Comparison of ENCODE assay signal across 32 cellular contexts in genomic region chr7:107672183-107672582, GRCh38. TPM values are rescaled to one million over a fixed set of nuclear protein-coding genes. Genes with fewer than 3 reads are reported as not detected.
"Had no signal": no experiment of that assay in that cellular context is flagged by ENCODE, and none has a peak within 500 bp of the region (broad histone marks: within the 10 kb centered on the region; RNA-seq: fewer than 3 reads in every experiment).

No MANE protein-coding gene starts in this region.

- FAIRE-seq: astrocyte, bronchial epithelial cell had no signal

- H3K27me3 ChIP-seq: adrenal gland, ascending aorta, body of pancreas, brain microvascular endothelial cell, breast epithelium had no signal

- ATAC-seq: activated naive CD8-positive, alpha-beta T cell treated with anti-CD3 and anti-CD28 coated beads, Interleukin-2, amount 50 U/mL, for 24 hours; activated T-cell treated with anti-CD3 and anti-CD28 coated beads, Interleukin-2, amount 50 U/mL, for 4 hours; activated T-helper 17 cell treated with anti-CD3 and anti-CD28 coated beads, Interleukin-2, amount 50 U/mL, for 72 hours; body of pancreas had no signal

- H3K27ac ChIP-seq: adrenal gland, ascending aorta, body of pancreas, brain microvascular endothelial cell, breast epithelium, cardiac muscle cell had no signal

- H3K4me3 ChIP-seq: adrenal gland, ascending aorta, body of pancreas, breast epithelium, cardiac muscle cell had no signal

- H3K36me3 ChIP-seq: adrenal gland, ascending aorta, brain microvascular endothelial cell, breast epithelium, cardiac muscle cell had no signal

- DNase-seq: activated effector memory CD4-positive, alpha-beta T cell treated with anti-CD3 and anti-CD28 coated beads, Interleukin-2, amount 50 U/mL, for 16 hours; activated effector memory CD4-positive, alpha-beta T cell treated with Interleukin-2 at 50 U/mL for 16 hours; activated gamma-delta T cell; activated gamma-delta T cell treated with Interleukin-2 at 50 U/mL for 16 hours; activated naive CD4-positive, alpha-beta T cell; activated naive CD4-positive, alpha-beta T cell treated with anti-CD3 and anti-CD28 coated beads for 36 hours; activated naive CD4-positive, alpha-beta T cell treated with anti-CD3 and anti-CD28 coated beads, Interleukin-2, amount 10 ng/mL, durations not matched to agents 7 days and 5 days; activated naive CD4-positive, alpha-beta T cell treated with anti-CD3 and anti-CD28 coated beads, Interleukin-2, amount 50 U/mL, for 16 hours; activated naive CD4-positive, alpha-beta T cell treated with Interleukin-2 at 50 U/mL for 16 hours; activated naive CD8-positive, alpha-beta T cell treated with anti-CD3 and anti-CD28 coated beads for 36 hours; activated naive CD8-positive, alpha-beta T cell treated with anti-CD3 and anti-CD28 coated beads, Interleukin-2, amount 10 ng/mL, durations not matched to agents 7 days and 5 days; activated naive CD8-positive, alpha-beta T cell treated with anti-CD3 and anti-CD28 coated beads, Interleukin-2, amount 50 U/mL, for 24 hours; activated T-cell treated with anti-CD3 and anti-CD28 coated beads, Interleukin-2, amount 50 U/mL, for 24 hours; activated T-cell treated with anti-CD3 and anti-CD28 coated beads, Interleukin-2, amount 50 U/mL, for 4 hours; activated T-cell treated with anti-CD3 and anti-CD28 coated beads, Interleukin-2, amount 50 U/mL, for 48 hours; activated T-cell treated with anti-CD3 and anti-CD28 coated beads, Interleukin-2, amount 50 U/mL, for 72 hours; adrenal gland; amniotic stem cell; amygdala; anterior cingulate cortex; aorta; body of pancreas; brain microvascular endothelial cell; caudate nucleus; central memory CD4-positive, alpha-beta T cell; cerebellar nuclear complex had no signal

- H3K4me1 ChIP-seq: adrenal gland, ascending aorta, body of pancreas, breast epithelium had no signal

- H3K9me3 ChIP-seq: adrenal gland, ascending aorta, body of pancreas, breast epithelium had no signal

RNA-seq across cellular contexts. Expression of gene SLC26A4, which starts 11.6 kb away (rescaled TPM):
- polyA plus RNA-seq: cardiac muscle cell had no signal
